ENCODE assay signal across 1 cellular context in genomic region chr7:102954359-102954758, GRCh38. TPM values are rescaled to one million over a fixed set of nuclear protein-coding genes. Genes with fewer than 3 reads are reported as not detected.
"Had no signal": no experiment of that assay in that cellular context is flagged by ENCODE, and none has a peak within 500 bp of the region (broad histone marks: within the 10 kb centered on the region; RNA-seq: fewer than 3 reads in every experiment).

No MANE protein-coding gene starts in this region.

RNA-seq across cellular contexts. Expression of gene LRRC17, which starts 41.6 kb away (rescaled TPM):
- polyA plus RNA-seq: immature natural killer cell had no signal
